Comparison of ENCODE assay signal across 9 cellular contexts in genomic region chr10:93437946-93438795, GRCh38. TPM values are rescaled to one million over a fixed set of nuclear protein-coding genes. Genes with fewer than 3 reads are reported as not detected.
DNase-seq lines count a peak whose midpoint lies in the region; ATAC-seq and TF ChIP-seq lines count a peak whose summit lies in the region.
"Had no signal": no experiment of that assay in that cellular context is flagged by ENCODE, and none has a peak within 500 bp of the region (broad histone marks: within the 10 kb centered on the region; RNA-seq: fewer than 3 reads in every experiment).

No MANE protein-coding gene starts in this region.

- H3K9me1 ChIP-seq in IMR-90 (ENCODE audit: insufficient read depth, low read length) = peaks cover 11% of the 10 kb centered on the region

- H3K36me3 Mint-ChIP-seq in dendritic cell treated with granulocyte-macrophage colony-stimulating factor and Interleukin-4, amounts not matched to agents 40 ng/mL and 50 ng/mL, for 4 days (ENCODE audit: low read depth) = no peaks in the 10 kb centered on the region

- POLR2A ChIA-PET in IMR-90 (lab: Charles Lee; ENCODE audit: unreplicated experiment) = no interaction called here

- H3K9me3 ChIP-seq in IMR-90 (ENCODE audit: control insufficient read depth, insufficient read depth, low read length) = no peaks in the 10 kb centered on the region
- no peaks in the 10 kb centered on the region for H3K9me3 ChIP-seq in lung (ENCODE audit: control insufficient read depth in 2 of 2, insufficient read depth in 1 of 2, low read length in 1 of 2)
- H3K9me3 ChIP-seq in tibial artery = no peaks in the 10 kb centered on the region

- H3K27ac ChIP-seq in IMR-90 (ENCODE audit: insufficient read depth, low read length) (peak overlapping the region; percentile 91), lung (ENCODE audit: low read depth in 1 of 2, low read length in 1 of 2) (peak overlapping the region; percentile 94), tibial artery (peak overlapping the region; percentile 94 to 95)

- in situ Hi-C loops in IMR-90 (cut with MboI; ENCODE audit: low sequenced_read_pairs) = no loop called here

- no peak for TF ChIP-seq RAD21 in IMR-90 (IDR thresholded peaks at IDR 0.05; ENCODE audit: low read length)

- H3K9ac ChIP-seq in IMR-90 (ENCODE audit: low read depth, low read length) = peak overlapping the region; percentile 72

- H3K4me3 ChIP-seq in IMR-90 (ENCODE audit: insufficient read depth, low read depth, low read length) (no peak overlapping the region), lung (no peak overlapping the region), tibial artery (peak overlapping the region; percentile 23 to 27)

- H3K36me3 ChIP-seq in IMR-90 (ENCODE audit: control insufficient read depth, insufficient read depth, low read length) (0 out of 2 replicates have a peak, but pooled peaks cover 7% of the 10 kb centered on the region), lung (ENCODE audit: control insufficient read depth in 2 of 2, insufficient read depth in 2 of 2, low read length in 2 of 2) (no peaks in the 10 kb centered on the region), tibial artery (no peaks in the 10 kb centered on the region)

- H2AK9ac ChIP-seq in IMR-90 (replicated peaks; ENCODE audit: low read depth, low read length, poor library complexity) = peak overlapping the region; percentile 99

- peak overlapping the region; percentile 99 for H3K4ac ChIP-seq in IMR-90 (ENCODE audit: low read depth, low read length)

- H4K5ac ChIP-seq in IMR-90 (ENCODE audit: low read depth, low read length) = peak overlapping the region; percentile 86

- H3K4me1 ChIP-seq in IMR-90 (ENCODE audit: control insufficient read depth, insufficient read depth, low read length) = peaks cover 35% of the 10 kb centered on the region
- H3K4me1 ChIP-seq in lung (ENCODE audit: control insufficient read depth in 2 of 2, insufficient read depth in 2 of 2, low read length in 2 of 2) = peaks cover 11 to 16% of the 10 kb centered on the region in 2 donors
- peaks cover 0 to 96% (median 80%) of the 10 kb centered on the region in 4 donors for H3K4me1 ChIP-seq in tibial artery

- peak overlapping the region; percentile 99 for H3K23ac ChIP-seq in IMR-90 (ENCODE audit: low read depth, low read length)

- peak overlapping the region; percentile 70 for H2AFZ ChIP-seq in IMR-90 (replicated peaks; ENCODE audit: low read length, poor library complexity)

- dilution Hi-C loops in IMR-90 (cut with HindIII; ENCODE audit: low sequenced_read_pairs, unreplicated experiment) = no loop called here

- H3K4me2 ChIP-seq in IMR-90 (ENCODE audit: low read depth, low read length) = peak overlapping the region; percentile 44

- peak overlapping the region; percentile 26 for H3K27ac Mint-ChIP-seq in dendritic cell treated with granulocyte-macrophage colony-stimulating factor and Interleukin-4, amounts not matched to agents 40 ng/mL and 50 ng/mL, for 4 days
- H3K27ac Mint-ChIP-seq: activated naive CD4-positive, alpha-beta T cell treated with anti-CD3 and anti-CD28 coated beads, Interleukin-2, amount 50 U/mL, for 24 hours had no signal

- H2AK5ac ChIP-seq in IMR-90 (ENCODE audit: low read depth, low read length) = peak overlapping the region; percentile 99

- peak overlapping the region; percentile 91 for H2BK20ac ChIP-seq in IMR-90 (ENCODE audit: low read depth, low read length)

- CTCF ChIA-PET in IMR-90 (lab: Yijun Ruan, JAX) = interaction anchor here (3.0 kb wide), 1 partner anchor 45 kb away, joined by 11 read pairs; the partner anchor contains the start of gene MYOF

- H3K27me3 ChIP-seq in IMR-90 (ENCODE audit: control insufficient read depth, insufficient read depth, low read length) (no peaks in the 10 kb centered on the region), lung (ENCODE audit: control insufficient read depth, insufficient read depth) (no peaks in the 10 kb centered on the region), tibial artery (no peaks in the 10 kb centered on the region)

- no peak; the same call in 1 of the 2 replicates for TF ChIP-seq POLR2A in IMR-90 (IDR thresholded peaks at IDR 0.05; ENCODE audit: low read depth, low read length)

- peak; percentile 73 for DNase-seq in IMR-90
- DNase-seq in lung (ENCODE audit: low spot score) = no peak
- DNase-seq in tibial artery = no peak
- no peak for DNase-seq in activated CD4-positive, alpha-beta T cell treated with anti-CD3 and anti-CD28 coated beads for 48 hours
- no peak for DNase-seq in HT-29 (ENCODE audit: low spot score)

- H4K91ac ChIP-seq in IMR-90 (ENCODE audit: insufficient read depth, low read depth, low read length) = peak overlapping the region; percentile 99

- H3K9me3 Mint-ChIP-seq in dendritic cell treated with granulocyte-macrophage colony-stimulating factor and Interleukin-4, amounts not matched to agents 40 ng/mL and 50 ng/mL, for 4 days = no peaks in the 10 kb centered on the region
- H3K9me3 Mint-ChIP-seq: activated naive CD4-positive, alpha-beta T cell treated with anti-CD3 and anti-CD28 coated beads, Interleukin-2, amount 50 U/mL, for 24 hours had no signal

- peak overlapping the region; percentile 99 for H2BK120ac ChIP-seq in IMR-90 (ENCODE audit: low read depth, low read length)

- peaks cover 28 to 45% of the 10 kb centered on the region in 2 experiments for H3K79me1 ChIP-seq in IMR-90 (ENCODE audit: low read depth in 1 of 2, low read length in 2 of 2)

- H3K14ac ChIP-seq in IMR-90 (replicated peaks; ENCODE audit: low read depth, low read length) = peak overlapping the region; percentile 97

- no peaks in the 10 kb centered on the region for H3K27me3 Mint-ChIP-seq in dendritic cell treated with granulocyte-macrophage colony-stimulating factor and Interleukin-4, amounts not matched to agents 40 ng/mL and 50 ng/mL, for 4 days
- H3K27me3 Mint-ChIP-seq: activated naive CD4-positive, alpha-beta T cell treated with anti-CD3 and anti-CD28 coated beads, Interleukin-2, amount 50 U/mL, for 24 hours had no signal

- peak overlapping the region; percentile 88 for H3K18ac ChIP-seq in IMR-90 (ENCODE audit: low read depth, low read length)

- 85% methylated on average over 5 of the region's 25 CpGs; no CpG with 5 or more reads in 1 of the 2 experiments for WGBS in IMR-90 (ENCODE audit: extremely low coverage in 2 of 2, insufficient read length in 1 of 2), 2 experiments
- 65 to 77% methylated on average over 25 of the region's 25 CpGs for whole genome bisulfite sequencing in lung, 2 donors

- ATAC-seq in IMR-90 (ENCODE audit: low read depth) (no peak; the same call in 1 of the 2 replicates), lung (ENCODE audit: insufficient read depth, low FRiP score) (no peak), GM19467 (IDR thresholded peaks at IDR 0.05; ENCODE audit: unreplicated experiment) (no peak), HG02588 (IDR thresholded peaks at IDR 0.05; ENCODE audit: unreplicated experiment) (no peak)

- peaks cover 3% of the 10 kb centered on the region; the same call in 1 of the 2 replicates for H4K20me1 ChIP-seq in IMR-90 (ENCODE audit: insufficient read depth, low read length)

- intact Hi-C loops in IMR-90 (cut with micrococcal nuclease) (loop anchor here (1.0 to 2.0 kb wide), 3 partner anchors 21 to 61 kb away; partner anchors contain the start of gene MYOF), tibial artery (cut with DNase I; ENCODE audit: low total_unique reads) (no loop called here)
- intact Hi-C loops in dendritic cell treated with granulocyte-macrophage colony-stimulating factor and Interleukin-4, amounts not matched to agents 40 ng/mL and 50 ng/mL, for 4 days (cut with micrococcal nuclease) = loop anchor here (5.0 kb wide), 1 partner anchor 44 kb away; the partner anchor contains the start of gene MYOF

- peaks cover 64% of the 10 kb centered on the region for H3K4me1 Mint-ChIP-seq in dendritic cell treated with granulocyte-macrophage colony-stimulating factor and Interleukin-4, amounts not matched to agents 40 ng/mL and 50 ng/mL, for 4 days (ENCODE audit: low read depth)
- H3K4me1 Mint-ChIP-seq: activated naive CD4-positive, alpha-beta T cell treated with anti-CD3 and anti-CD28 coated beads, Interleukin-2, amount 50 U/mL, for 24 hours had no signal

- peak overlapping the region; percentile 98 for H2BK5ac ChIP-seq in IMR-90 (ENCODE audit: low read depth, low read length, poor library complexity, severe bottlenecking)

- H4K8ac ChIP-seq in IMR-90 (ENCODE audit: low read depth in 2 of 2, low read length in 2 of 2) = peak overlapping the region; percentile 90 to 98

- H3K4me3 Mint-ChIP-seq in dendritic cell treated with granulocyte-macrophage colony-stimulating factor and Interleukin-4, amounts not matched to agents 40 ng/mL and 50 ng/mL, for 4 days = no peak overlapping the region
- H3K4me3 Mint-ChIP-seq: activated naive CD4-positive, alpha-beta T cell treated with anti-CD3 and anti-CD28 coated beads, Interleukin-2, amount 50 U/mL, for 24 hours had no signal

- TF ChIP-seq CTCF in IMR-90 (conservative IDR thresholded peaks at IDR 0.05; ENCODE audit: low read depth, low read length) = no peak
- TF ChIP-seq CTCF in lung (IDR thresholded peaks at IDR 0.05; ENCODE audit: control extremely low read depth, extremely low read depth) = no peak
- TF ChIP-seq CTCF in tibial artery (IDR thresholded peaks at IDR 0.05) = no peak

- BruUV-seq in IMR-90 (replicated peaks; lab: Mats Ljungman, UMichigan) = no TSS peak

- H2BK15ac ChIP-seq in IMR-90 (ENCODE audit: low read depth, low read length) = peak overlapping the region; percentile 82

- H3K56ac ChIP-seq in IMR-90 (ENCODE audit: extremely low read depth, insufficient read depth, low read length) = peak overlapping the region; percentile 96

TF ChIP-seq in IMR-90, 13 proteins besides CTCF, POLR2A, EP300 and RAD21 (continues in another document):
- TF ChIP-seq MAZ (IDR thresholded peaks at IDR 0.05; ENCODE audit: borderline replicate concordance, low read depth, low read length) = peak; percentile 25; the same call in 1 of the 2 replicates
- TF ChIP-seq BHLHE40 (IDR thresholded peaks at IDR 0.05; ENCODE audit: low read depth, low read length) = no peak
- no peak; the same call in 1 of the 2 replicates for TF ChIP-seq MAFK (IDR thresholded peaks at IDR 0.05; ENCODE audit: low read depth, low read length)

RNA-seq across cellular contexts. Expression of gene MYOF, which starts 44.0 kb away (rescaled TPM):
- total RNA-seq in IMR-90 (2012; rRNA removed) (281 and 332 TPM in 2 replicates), lung (100 to 1,000 TPM; 111 to 194 TPM)
- polyA plus RNA-seq in IMR-90 (2012; rRNA removed) (197 and 221 TPM in 2 replicates), lung (10 to 100 TPM; 23.4 to 53.2 TPM)
- 72.0 and 103 TPM in 2 replicates for polyA plus RNA-seq in IMR-90 (2012; cell fraction: cytosol; rRNA removed)
- polyA plus RNA-seq in IMR-90 (2012; cell fraction: nucleus; rRNA removed; ENCODE audit: low replicate concordance) = 86.1 and 277 TPM in 2 replicates
- total RNA-seq in HT-29 (2014; rRNA removed; shearing (Covaris generic)) = 16.1 and 19.2 TPM in 2 replicates

RNA-seq across cellular contexts. Expression of gene CEP55, which starts 58.2 kb away (rescaled TPM):
- total RNA-seq in IMR-90 (2012; rRNA removed) (23.5 and 30.8 TPM in 2 replicates), lung (1 to 10 TPM; 1.7 to 3.5 TPM)
- polyA plus RNA-seq in IMR-90 (2012; rRNA removed) (13.8 and 15.7 TPM in 2 replicates), lung (1 to 10 TPM; 1.6 to 1.8 TPM)
- polyA plus RNA-seq in IMR-90 (2012; cell fraction: cytosol; rRNA removed) = 2.4 and 3.8 TPM in 2 replicates
- polyA plus RNA-seq in IMR-90 (2012; cell fraction: nucleus; rRNA removed; ENCODE audit: low replicate concordance) = 1.1 and 5.1 TPM in 2 replicates
- total RNA-seq in HT-29 (2014; rRNA removed; shearing (Covaris generic)) = 38.1 and 42.0 TPM in 2 replicates

Comparison
In these comparisons a context has a peak if more than half of its experiments do, and no peak if none do; other contexts are left out.
1. H3K4me3 ChIP-seq: peak in tibial artery (2 of 2); none in IMR-90 (single experiment) and lung (single experiment).
2. Peak in every context shown above with its lines, with median percentiles within 50 percentile points of each other: H3K27ac ChIP-seq.